Comparison of ENCODE assay signal across 1 cellular context in genomic region chr12:95204141-95204866, GRCh38.
A peak's percentile ranks its signal among the peaks of the same experiment; 100 is the strongest.
TF ChIP-seq lines count a peak whose summit lies in the region.

No MANE protein-coding gene starts in this region.

TF ChIP-seq in K562, 482 proteins besides CTCF, POLR2A, EP300 and RAD21 (continued from another document and continues in another):
- TF ChIP-seq ZNF24 (IDR thresholded peaks at IDR 0.05) (no peak), SOX6 (IDR thresholded peaks at IDR 0.05) (peak; percentile 87), DIDO1 (tag; IDR thresholded peaks at IDR 0.05; ENCODE audit: low read depth) (peak; percentile 77), DNMT1 (IDR thresholded peaks at IDR 0.05) (no peak), ZNF583 (CRISPR knock-in tag; IDR thresholded peaks at IDR 0.05) (no peak), GABPB2 (CRISPR knock-in tag; conservative IDR thresholded peaks at IDR 0.05) (no peak), CEBPG (CRISPR knock-in tag; IDR thresholded peaks at IDR 0.05) (peak; percentile 81), CEBPG (tag; conservative IDR thresholded peaks at IDR 0.05 in 1 of 2, IDR thresholded peaks at IDR 0.05 in 1 of 2) (peak; percentile 81 to 89), ELF4 (CRISPR knock-in tag; IDR thresholded peaks at IDR 0.05) (peak; percentile 4; the same call in 1 of the 2 replicates), MED1 (CRISPR knock-in tag; IDR thresholded peaks at IDR 0.05; ENCODE audit: borderline replicate concordance) (no peak), ZBTB17 (CRISPR knock-in tag; IDR thresholded peaks at IDR 0.05) (no peak), ETV5 (CRISPR knock-in tag; IDR thresholded peaks at IDR 0.05; ENCODE audit: low read depth) (no peak), SMARCA4 (IDR thresholded peaks at IDR 0.05) (peak; percentile 90), HCFC1 (IDR thresholded peaks at IDR 0.05; ENCODE audit: low read depth, low read length) (peak; percentile 12; the same call in 1 of the 2 replicates), KAT8 (IDR thresholded peaks at IDR 0.05; ENCODE audit: low read depth) (no peak), CBX5 (IDR thresholded peaks at IDR 0.05; ENCODE audit: borderline replicate concordance, low read depth) (no peak), ZNF717 (CRISPR knock-in tag; IDR thresholded peaks at IDR 0.05) (no peak), ZNF75A (CRISPR knock-in tag; IDR thresholded peaks at IDR 0.05) (no peak), NRF1 (conservative IDR thresholded peaks at IDR 0.05 in 1 of 2, IDR thresholded peaks at IDR 0.05 in 1 of 2) (peak; percentile 58 to 68), ASH1L (IDR thresholded peaks at IDR 0.05; ENCODE audit: borderline replicate concordance, low read depth, partially characterized antibody) (no peak), ELF2 (CRISPR knock-in tag; IDR thresholded peaks at IDR 0.05) (no peak), RNF2 (IDR thresholded peaks at IDR 0.05) (peak; percentile 52; the same call in 1 of the 2 replicates), GABPB1 (CRISPR knock-in tag; IDR thresholded peaks at IDR 0.05) (no peak), ZFP30 (CRISPR knock-in tag; IDR thresholded peaks at IDR 0.05; ENCODE audit: borderline replicate concordance) (no peak), KAT2B (IDR thresholded peaks at IDR 0.05; ENCODE audit: low read depth, low read length) (no peak), RBM17 (IDR thresholded peaks at IDR 0.05; ENCODE audit: borderline replicate concordance, low read depth, low read length) (no peak), AFF1 (IDR thresholded peaks at IDR 0.05; ENCODE audit: low read depth in 1 of 2, partially characterized antibody in 2 of 2) (peak in 1 of 2 experiments; percentile 88), HIVEP1 (CRISPR knock-in tag; IDR thresholded peaks at IDR 0.05) (no peak), STAT5A (IDR thresholded peaks at IDR 0.05; ENCODE audit: borderline replicate concordance, low read length) (no peak), C11orf30 (IDR thresholded peaks at IDR 0.05; ENCODE audit: low read depth) (peak; percentile 92), ESRRA (IDR thresholded peaks at IDR 0.05; ENCODE audit: borderline replicate concordance, low read depth) (peak; percentile 28; the same call in 1 of the 2 replicates), ZNF699 (CRISPR knock-in tag; IDR thresholded peaks at IDR 0.05; ENCODE audit: insufficient replicate concordance) (no peak), FOXP1 (CRISPR knock-in tag; IDR thresholded peaks at IDR 0.05) (no peak), CEBPB (tag; IDR thresholded peaks at IDR 0.05) (peak; percentile 95), IFI16 (CRISPR knock-in tag; IDR thresholded peaks at IDR 0.05) (0 out of 2 replicates have a peak, but pooled peaks have one; percentile 54), NR2C2 (CRISPR knock-in tag; IDR thresholded peaks at IDR 0.05) (no peak), NR2C2 (tag; IDR thresholded peaks at IDR 0.05) (peak; percentile 54)
- TF ChIP-seq, protein P1, sequence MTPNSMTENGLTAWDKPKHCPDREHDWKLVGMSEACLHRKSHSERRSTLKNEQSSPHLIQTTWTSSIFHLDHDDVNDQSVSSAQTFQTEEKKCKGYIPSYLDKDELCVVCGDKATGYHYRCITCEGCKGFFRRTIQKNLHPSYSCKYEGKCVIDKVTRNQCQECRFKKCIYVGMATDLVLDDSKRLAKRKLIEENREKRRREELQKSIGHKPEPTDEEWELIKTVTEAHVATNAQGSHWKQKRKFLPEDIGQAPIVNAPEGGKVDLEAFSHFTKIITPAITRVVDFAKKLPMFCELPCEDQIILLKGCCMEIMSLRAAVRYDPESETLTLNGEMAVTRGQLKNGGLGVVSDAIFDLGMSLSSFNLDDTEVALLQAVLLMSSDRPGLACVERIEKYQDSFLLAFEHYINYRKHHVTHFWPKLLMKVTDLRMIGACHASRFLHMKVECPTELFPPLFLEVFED (CRISPR knock-in tag; conservative IDR thresholded peaks at IDR 0.05), result peak; percentile 11; the same call in 1 of the 2 replicates
- TF ChIP-seq, protein P2, sequence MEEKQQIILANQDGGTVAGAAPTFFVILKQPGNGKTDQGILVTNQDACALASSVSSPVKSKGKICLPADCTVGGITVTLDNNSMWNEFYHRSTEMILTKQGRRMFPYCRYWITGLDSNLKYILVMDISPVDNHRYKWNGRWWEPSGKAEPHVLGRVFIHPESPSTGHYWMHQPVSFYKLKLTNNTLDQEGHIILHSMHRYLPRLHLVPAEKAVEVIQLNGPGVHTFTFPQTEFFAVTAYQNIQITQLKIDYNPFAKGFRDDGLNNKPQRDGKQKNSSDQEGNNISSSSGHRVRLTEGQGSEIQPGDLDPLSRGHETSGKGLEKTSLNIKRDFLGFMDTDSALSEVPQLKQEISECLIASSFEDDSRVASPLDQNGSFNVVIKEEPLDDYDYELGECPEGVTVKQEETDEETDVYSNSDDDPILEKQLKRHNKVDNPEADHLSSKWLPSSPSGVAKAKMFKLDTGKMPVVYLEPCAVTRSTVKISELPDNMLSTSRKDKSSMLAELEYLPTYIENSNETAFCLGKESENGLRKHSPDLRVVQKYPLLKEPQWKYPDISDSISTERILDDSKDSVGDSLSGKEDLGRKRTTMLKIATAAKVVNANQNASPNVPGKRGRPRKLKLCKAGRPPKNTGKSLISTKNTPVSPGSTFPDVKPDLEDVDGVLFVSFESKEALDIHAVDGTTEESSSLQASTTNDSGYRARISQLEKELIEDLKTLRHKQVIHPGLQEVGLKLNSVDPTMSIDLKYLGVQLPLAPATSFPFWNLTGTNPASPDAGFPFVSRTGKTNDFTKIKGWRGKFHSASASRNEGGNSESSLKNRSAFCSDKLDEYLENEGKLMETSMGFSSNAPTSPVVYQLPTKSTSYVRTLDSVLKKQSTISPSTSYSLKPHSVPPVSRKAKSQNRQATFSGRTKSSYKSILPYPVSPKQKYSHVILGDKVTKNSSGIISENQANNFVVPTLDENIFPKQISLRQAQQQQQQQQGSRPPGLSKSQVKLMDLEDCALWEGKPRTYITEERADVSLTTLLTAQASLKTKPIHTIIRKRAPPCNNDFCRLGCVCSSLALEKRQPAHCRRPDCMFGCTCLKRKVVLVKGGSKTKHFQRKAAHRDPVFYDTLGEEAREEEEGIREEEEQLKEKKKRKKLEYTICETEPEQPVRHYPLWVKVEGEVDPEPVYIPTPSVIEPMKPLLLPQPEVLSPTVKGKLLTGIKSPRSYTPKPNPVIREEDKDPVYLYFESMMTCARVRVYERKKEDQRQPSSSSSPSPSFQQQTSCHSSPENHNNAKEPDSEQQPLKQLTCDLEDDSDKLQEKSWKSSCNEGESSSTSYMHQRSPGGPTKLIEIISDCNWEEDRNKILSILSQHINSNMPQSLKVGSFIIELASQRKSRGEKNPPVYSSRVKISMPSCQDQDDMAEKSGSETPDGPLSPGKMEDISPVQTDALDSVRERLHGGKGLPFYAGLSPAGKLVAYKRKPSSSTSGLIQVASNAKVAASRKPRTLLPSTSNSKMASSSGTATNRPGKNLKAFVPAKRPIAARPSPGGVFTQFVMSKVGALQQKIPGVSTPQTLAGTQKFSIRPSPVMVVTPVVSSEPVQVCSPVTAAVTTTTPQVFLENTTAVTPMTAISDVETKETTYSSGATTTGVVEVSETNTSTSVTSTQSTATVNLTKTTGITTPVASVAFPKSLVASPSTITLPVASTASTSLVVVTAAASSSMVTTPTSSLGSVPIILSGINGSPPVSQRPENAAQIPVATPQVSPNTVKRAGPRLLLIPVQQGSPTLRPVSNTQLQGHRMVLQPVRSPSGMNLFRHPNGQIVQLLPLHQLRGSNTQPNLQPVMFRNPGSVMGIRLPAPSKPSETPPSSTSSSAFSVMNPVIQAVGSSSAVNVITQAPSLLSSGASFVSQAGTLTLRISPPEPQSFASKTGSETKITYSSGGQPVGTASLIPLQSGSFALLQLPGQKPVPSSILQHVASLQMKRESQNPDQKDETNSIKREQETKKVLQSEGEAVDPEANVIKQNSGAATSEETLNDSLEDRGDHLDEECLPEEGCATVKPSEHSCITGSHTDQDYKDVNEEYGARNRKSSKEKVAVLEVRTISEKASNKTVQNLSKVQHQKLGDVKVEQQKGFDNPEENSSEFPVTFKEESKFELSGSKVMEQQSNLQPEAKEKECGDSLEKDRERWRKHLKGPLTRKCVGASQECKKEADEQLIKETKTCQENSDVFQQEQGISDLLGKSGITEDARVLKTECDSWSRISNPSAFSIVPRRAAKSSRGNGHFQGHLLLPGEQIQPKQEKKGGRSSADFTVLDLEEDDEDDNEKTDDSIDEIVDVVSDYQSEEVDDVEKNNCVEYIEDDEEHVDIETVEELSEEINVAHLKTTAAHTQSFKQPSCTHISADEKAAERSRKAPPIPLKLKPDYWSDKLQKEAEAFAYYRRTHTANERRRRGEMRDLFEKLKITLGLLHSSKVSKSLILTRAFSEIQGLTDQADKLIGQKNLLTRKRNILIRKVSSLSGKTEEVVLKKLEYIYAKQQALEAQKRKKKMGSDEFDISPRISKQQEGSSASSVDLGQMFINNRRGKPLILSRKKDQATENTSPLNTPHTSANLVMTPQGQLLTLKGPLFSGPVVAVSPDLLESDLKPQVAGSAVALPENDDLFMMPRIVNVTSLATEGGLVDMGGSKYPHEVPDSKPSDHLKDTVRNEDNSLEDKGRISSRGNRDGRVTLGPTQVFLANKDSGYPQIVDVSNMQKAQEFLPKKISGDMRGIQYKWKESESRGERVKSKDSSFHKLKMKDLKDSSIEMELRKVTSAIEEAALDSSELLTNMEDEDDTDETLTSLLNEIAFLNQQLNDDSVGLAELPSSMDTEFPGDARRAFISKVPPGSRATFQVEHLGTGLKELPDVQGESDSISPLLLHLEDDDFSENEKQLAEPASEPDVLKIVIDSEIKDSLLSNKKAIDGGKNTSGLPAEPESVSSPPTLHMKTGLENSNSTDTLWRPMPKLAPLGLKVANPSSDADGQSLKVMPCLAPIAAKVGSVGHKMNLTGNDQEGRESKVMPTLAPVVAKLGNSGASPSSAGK (IDR thresholded peaks at IDR 0.05), result peak; percentile 81
- TF ChIP-seq, protein P3, sequence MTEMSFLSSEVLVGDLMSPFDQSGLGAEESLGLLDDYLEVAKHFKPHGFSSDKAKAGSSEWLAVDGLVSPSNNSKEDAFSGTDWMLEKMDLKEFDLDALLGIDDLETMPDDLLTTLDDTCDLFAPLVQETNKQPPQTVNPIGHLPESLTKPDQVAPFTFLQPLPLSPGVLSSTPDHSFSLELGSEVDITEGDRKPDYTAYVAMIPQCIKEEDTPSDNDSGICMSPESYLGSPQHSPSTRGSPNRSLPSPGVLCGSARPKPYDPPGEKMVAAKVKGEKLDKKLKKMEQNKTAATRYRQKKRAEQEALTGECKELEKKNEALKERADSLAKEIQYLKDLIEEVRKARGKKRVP (CRISPR knock-in tag; IDR thresholded peaks at IDR 0.05), result 0 out of 2 replicates have a peak, but pooled peaks have one; percentile 46
- TF ChIP-seq, protein P4, sequence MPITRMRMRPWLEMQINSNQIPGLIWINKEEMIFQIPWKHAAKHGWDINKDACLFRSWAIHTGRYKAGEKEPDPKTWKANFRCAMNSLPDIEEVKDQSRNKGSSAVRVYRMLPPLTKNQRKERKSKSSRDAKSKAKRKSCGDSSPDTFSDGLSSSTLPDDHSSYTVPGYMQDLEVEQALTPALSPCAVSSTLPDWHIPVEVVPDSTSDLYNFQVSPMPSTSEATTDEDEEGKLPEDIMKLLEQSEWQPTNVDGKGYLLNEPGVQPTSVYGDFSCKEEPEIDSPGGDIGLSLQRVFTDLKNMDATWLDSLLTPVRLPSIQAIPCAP (CRISPR knock-in tag; IDR thresholded peaks at IDR 0.05; ENCODE audit: borderline replicate concordance), result no peak
- TF ChIP-seq, protein P5, sequence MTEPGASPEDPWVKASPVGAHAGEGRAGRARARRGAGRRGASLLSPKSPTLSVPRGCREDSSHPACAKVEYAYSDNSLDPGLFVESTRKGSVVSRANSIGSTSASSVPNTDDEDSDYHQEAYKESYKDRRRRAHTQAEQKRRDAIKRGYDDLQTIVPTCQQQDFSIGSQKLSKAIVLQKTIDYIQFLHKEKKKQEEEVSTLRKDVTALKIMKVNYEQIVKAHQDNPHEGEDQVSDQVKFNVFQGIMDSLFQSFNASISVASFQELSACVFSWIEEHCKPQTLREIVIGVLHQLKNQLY (CRISPR knock-in tag; conservative IDR thresholded peaks at IDR 0.05), result no peak
- TF ChIP-seq, protein P6, sequence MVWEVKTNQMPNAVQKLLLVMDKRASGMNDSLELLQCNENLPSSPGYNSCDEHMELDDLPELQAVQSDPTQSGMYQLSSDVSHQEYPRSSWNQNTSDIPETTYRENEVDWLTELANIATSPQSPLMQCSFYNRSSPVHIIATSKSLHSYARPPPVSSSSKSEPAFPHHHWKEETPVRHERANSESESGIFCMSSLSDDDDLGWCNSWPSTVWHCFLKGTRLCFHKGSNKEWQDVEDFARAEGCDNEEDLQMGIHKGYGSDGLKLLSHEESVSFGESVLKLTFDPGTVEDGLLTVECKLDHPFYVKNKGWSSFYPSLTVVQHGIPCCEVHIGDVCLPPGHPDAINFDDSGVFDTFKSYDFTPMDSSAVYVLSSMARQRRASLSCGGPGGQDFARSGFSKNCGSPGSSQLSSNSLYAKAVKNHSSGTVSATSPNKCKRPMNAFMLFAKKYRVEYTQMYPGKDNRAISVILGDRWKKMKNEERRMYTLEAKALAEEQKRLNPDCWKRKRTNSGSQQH (CRISPR knock-in tag; IDR thresholded peaks at IDR 0.05), result no peak; the same call in 1 of the 2 replicates
- TF ChIP-seq, protein P7, sequence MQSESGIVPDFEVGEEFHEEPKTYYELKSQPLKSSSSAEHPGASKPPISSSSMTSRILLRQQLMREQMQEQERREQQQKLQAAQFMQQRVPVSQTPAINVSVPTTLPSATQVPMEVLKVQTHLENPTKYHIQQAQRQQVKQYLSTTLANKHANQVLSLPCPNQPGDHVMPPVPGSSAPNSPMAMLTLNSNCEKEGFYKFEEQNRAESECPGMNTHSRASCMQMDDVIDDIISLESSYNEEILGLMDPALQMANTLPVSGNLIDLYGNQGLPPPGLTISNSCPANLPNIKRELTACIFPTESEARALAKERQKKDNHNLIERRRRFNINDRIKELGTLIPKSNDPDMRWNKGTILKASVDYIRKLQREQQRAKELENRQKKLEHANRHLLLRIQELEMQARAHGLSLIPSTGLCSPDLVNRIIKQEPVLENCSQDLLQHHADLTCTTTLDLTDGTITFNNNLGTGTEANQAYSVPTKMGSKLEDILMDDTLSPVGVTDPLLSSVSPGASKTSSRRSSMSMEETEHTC (IDR thresholded peaks at IDR 0.05), result no peak
